Comparison of ENCODE assay signal across 17 cellular contexts in genomic region chr2:205086689-205087088, GRCh38.
"Had no signal": no experiment of that assay in that cellular context is flagged by ENCODE, and none has a peak within 500 bp of the region (broad histone marks: within the 10 kb centered on the region; RNA-seq: fewer than 3 reads in every experiment).

No MANE protein-coding gene starts in this region.

- ATAC-seq: lower lobe of right lung, WTC11 had no signal

- H3K27me3 ChIP-seq: colonic mucosa, stomach, thyroid gland, uterus had no signal

- H3K27ac Mint-ChIP-seq: activated CD4-positive, alpha-beta T cell treated with anti-CD3 and anti-CD28 coated beads, Interleukin-2, amount 10 ng/mL, durations not matched to agents 24 days and 14 days; activated naive CD4-positive, alpha-beta T cell treated with anti-CD3 and anti-CD28 coated beads for 36 hours; immature natural killer cell; naive B cell; WTC11 had no signal

- FAIRE-seq: endothelial cell of umbilical vein, small intestine had no signal

- H3K27ac ChIP-seq: colonic mucosa, lower lobe of right lung, stomach, thyroid gland, uterus had no signal

- DNase-seq: activated CD4-positive, alpha-beta T cell treated with anti-CD3 and anti-CD28 coated beads, Interleukin-2, amount 10 ng/mL, durations not matched to agents 24 days and 14 days; activated CD8-positive, alpha-beta memory T cell treated with anti-CD3 and anti-CD28 coated beads for 24 hours; activated naive CD4-positive, alpha-beta T cell treated with anti-CD3 and anti-CD28 coated beads for 36 hours; caudate nucleus; colonic mucosa; effector CD4-positive, alpha-beta T cell; immature natural killer cell; lower lobe of right lung; midbrain; naive B cell; retina; small intestine; stomach; thyroid gland; uterus had no signal

- H3K36me3 ChIP-seq: colonic mucosa, lower lobe of right lung, stomach, thyroid gland, uterus had no signal

- H3K4me3 Mint-ChIP-seq: activated CD4-positive, alpha-beta T cell treated with anti-CD3 and anti-CD28 coated beads, Interleukin-2, amount 10 ng/mL, durations not matched to agents 24 days and 14 days; activated naive CD4-positive, alpha-beta T cell treated with anti-CD3 and anti-CD28 coated beads for 36 hours; immature natural killer cell; naive B cell; WTC11 had no signal

- H3K4me3 ChIP-seq: colonic mucosa, lower lobe of right lung, stomach, thyroid gland, uterus had no signal

- H3K9me3 Mint-ChIP-seq: activated naive CD4-positive, alpha-beta T cell treated with anti-CD3 and anti-CD28 coated beads for 36 hours; WTC11 had no signal

- H3K9me3 ChIP-seq: colonic mucosa, lower lobe of right lung, stomach, thyroid gland, uterus had no signal

- H3K4me1 ChIP-seq: colonic mucosa, lower lobe of right lung, stomach, uterus had no signal

- H3K27me3 Mint-ChIP-seq: activated CD4-positive, alpha-beta T cell treated with anti-CD3 and anti-CD28 coated beads, Interleukin-2, amount 10 ng/mL, durations not matched to agents 24 days and 14 days; naive B cell had no signal

- H3K4me1 Mint-ChIP-seq: immature natural killer cell, naive B cell had no signal

- H3K36me3 Mint-ChIP-seq: immature natural killer cell, naive B cell, WTC11 had no signal
